8 cellular contexts compared by ENCODE assay signal in the genomic region with DNA sequence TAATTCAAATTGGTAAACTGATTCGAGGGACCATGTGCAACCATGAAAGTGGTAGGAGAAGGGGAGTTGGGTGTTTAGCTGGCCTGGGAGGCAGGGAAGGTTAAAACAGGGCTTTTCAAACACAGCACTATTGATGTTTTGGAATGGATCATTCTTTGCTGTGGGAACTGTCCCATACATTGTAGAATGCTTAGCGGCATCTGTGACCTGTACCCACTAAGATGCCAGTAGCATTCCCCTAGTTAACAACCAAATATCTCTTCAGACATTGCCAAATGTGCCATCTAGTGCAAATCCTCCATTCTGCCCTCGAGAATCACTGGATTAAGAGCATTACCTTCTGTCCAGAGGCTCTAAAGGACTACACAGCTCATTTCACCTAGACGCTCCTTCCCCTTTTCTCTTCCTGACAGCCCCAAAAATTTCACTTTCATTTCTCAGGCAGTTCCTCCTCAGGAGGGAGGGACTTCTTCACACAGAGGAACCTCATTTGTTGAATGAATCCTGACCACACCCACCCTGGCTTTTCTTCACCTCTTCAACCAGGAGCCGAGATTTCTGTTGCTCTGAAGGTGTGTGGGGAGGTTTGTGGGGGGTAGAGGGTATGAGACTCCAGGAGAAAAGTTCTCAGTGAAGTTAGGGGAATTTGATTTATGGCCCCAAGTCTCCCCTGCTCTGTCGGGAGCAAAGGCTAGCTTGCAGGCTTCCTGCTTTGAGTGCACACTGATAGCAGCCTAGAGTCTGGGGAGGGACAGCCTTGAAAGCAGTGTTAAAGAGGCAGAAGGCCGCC. TPM values are rescaled to one million over a fixed set of nuclear protein-coding genes. Genes with fewer than 3 reads are reported as not detected.
DNase-seq lines count a peak whose midpoint lies in the region; ATAC-seq and TF ChIP-seq lines count a peak whose summit lies in the region.

A gene with protein sequence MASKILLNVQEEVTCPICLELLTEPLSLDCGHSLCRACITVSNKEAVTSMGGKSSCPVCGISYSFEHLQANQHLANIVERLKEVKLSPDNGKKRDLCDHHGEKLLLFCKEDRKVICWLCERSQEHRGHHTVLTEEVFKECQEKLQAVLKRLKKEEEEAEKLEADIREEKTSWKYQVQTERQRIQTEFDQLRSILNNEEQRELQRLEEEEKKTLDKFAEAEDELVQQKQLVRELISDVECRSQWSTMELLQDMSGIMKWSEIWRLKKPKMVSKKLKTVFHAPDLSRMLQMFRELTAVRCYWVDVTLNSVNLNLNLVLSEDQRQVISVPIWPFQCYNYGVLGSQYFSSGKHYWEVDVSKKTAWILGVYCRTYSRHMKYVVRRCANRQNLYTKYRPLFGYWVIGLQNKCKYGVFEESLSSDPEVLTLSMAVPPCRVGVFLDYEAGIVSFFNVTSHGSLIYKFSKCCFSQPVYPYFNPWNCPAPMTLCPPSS (plus strand): TSS at position 513 of the 790 bp plus-strand sequence. CDS start 7,331 bp downstream, outside the sequence.

- DNase-seq in PC-3 = peak; percentile 70
- DNase-seq in fibroblast of villous mesenchyme (ENCODE audit: low read depth) = peak; percentile 77
- peak; percentile 59 to 74 for DNase-seq in tibial artery
- no peak for DNase-seq in NCI-H1092 (lab: John Stamatoyannopoulos, UW)

- H3K9me3 Mint-ChIP-seq in activated T-helper 17 cell treated with anti-CD3 and anti-CD28 coated beads, Interleukin-2, amount 50 U/mL, for 72 hours = no peaks in the 10 kb centered on the region

- TF ChIP-seq CTCF in PC-3 (conservative IDR thresholded peaks at IDR 0.05; ENCODE audit: low read depth, low read length) (no peak), fibroblast of villous mesenchyme (IDR thresholded peaks at IDR 0.05; ENCODE audit: insufficient read depth, low read depth, low read length) (no peak), neutrophil (IDR thresholded peaks at IDR 0.05) (no peak), tibial artery (IDR thresholded peaks at IDR 0.05) (no peak)

- H3K79me2 ChIP-seq in PC-3 (ENCODE audit: low read length) = no peaks in the 10 kb centered on the region

- ATAC-seq in GM18867 (IDR thresholded peaks at IDR 0.05; ENCODE audit: unreplicated experiment) (peak; percentile 97), HG02981 (IDR thresholded peaks at IDR 0.05; ENCODE audit: unreplicated experiment) (peak; percentile 97), PC-3 (peak; percentile 60)
- ATAC-seq in activated T-helper 17 cell treated with anti-CD3 and anti-CD28 coated beads, Interleukin-2, amount 50 U/mL, for 72 hours (replicated peaks) = peak; percentile 99

- peaks cover 21% of the 10 kb centered on the region for H3K4me1 Mint-ChIP-seq in activated T-helper 17 cell treated with anti-CD3 and anti-CD28 coated beads, Interleukin-2, amount 50 U/mL, for 72 hours

- CTCF ChIA-PET in PC-3 (lab: Charles Lee) = no interaction called here

- H3K4me3 Mint-ChIP-seq in activated T-helper 17 cell treated with anti-CD3 and anti-CD28 coated beads, Interleukin-2, amount 50 U/mL, for 72 hours = peak within 1 kb of the TSS; percentile 90

- H3K9me3 ChIP-seq in PC-3 (ENCODE audit: low read length) (no peaks in the 10 kb centered on the region), neutrophil (no peaks in the 10 kb centered on the region), tibial artery (no peaks in the 10 kb centered on the region)

- H3K4me2 ChIP-seq in PC-3 (ENCODE audit: low read length) = peak within 1 kb of the TSS; percentile 91

- no peaks in the 10 kb centered on the region for H3K9me2 ChIP-seq in PC-3 (replicated peaks; ENCODE audit: low read length)

- no peaks in the 10 kb centered on the region for H4K20me1 ChIP-seq in PC-3 (ENCODE audit: low read length)

- H3K36me3 ChIP-seq in PC-3 (ENCODE audit: low read depth, low read length) = no peaks in the 10 kb centered on the region
- H3K36me3 ChIP-seq in neutrophil = no peaks in the 10 kb centered on the region
- H3K36me3 ChIP-seq in tibial artery = no peaks in the 10 kb centered on the region

- H3K9ac ChIP-seq in PC-3 (ENCODE audit: low read length) = peak within 1 kb of the TSS; percentile 43; the same call in 1 of the 2 replicates

- peak within 1 kb of the TSS; percentile 88 for H3K27ac Mint-ChIP-seq in activated T-helper 17 cell treated with anti-CD3 and anti-CD28 coated beads, Interleukin-2, amount 50 U/mL, for 72 hours

- peaks cover 45% of the 10 kb centered on the region for H3K4me1 ChIP-seq in PC-3 (ENCODE audit: insufficient read depth, low read length)
- peaks cover 21 to 23% of the 10 kb centered on the region in 2 experiments for H3K4me1 ChIP-seq in neutrophil (ENCODE audit: control insufficient read depth in 1 of 2, insufficient read depth in 1 of 2, low read depth in 1 of 2, low read length in 1 of 2)
- peaks cover 0 to 35% (median 20%) of the 10 kb centered on the region in 4 donors for H3K4me1 ChIP-seq in tibial artery

- intact Hi-C loops in PC-3 (cut with micrococcal nuclease) = no loop called here
- intact Hi-C loops in tibial artery (cut with DNase I; ENCODE audit: low total_unique reads) = no loop called here

- H3K27me3 ChIP-seq in PC-3 (ENCODE audit: low read length) (no peaks in the 10 kb centered on the region), neutrophil (no peaks in the 10 kb centered on the region), tibial artery (no peaks in the 10 kb centered on the region)

- H3K4me3 ChIP-seq in PC-3 (ENCODE audit: low read length) (peak within 1 kb of the TSS; percentile 71), fibroblast of villous mesenchyme (ENCODE audit: low read depth, low read length) (peak within 1 kb of the TSS; percentile 69), neutrophil (ENCODE audit: low read depth in 1 of 2, low read length in 1 of 2) (peak within 1 kb of the TSS; percentile 67 to 69), tibial artery (peak within 1 kb of the TSS; percentile 53 to 55)

- H2AFZ ChIP-seq in PC-3 (ENCODE audit: low read length) = peak within 1 kb of the TSS; percentile 73

- BruUV-seq in PC-3 (replicated peaks; lab: Mats Ljungman, UMichigan) = TSS peak; percentile 98

- peaks cover 12% of the 10 kb centered on the region for H3F3A ChIP-seq in PC-3 (ENCODE audit: low read length, unreplicated experiment)

- H3K27me3 Mint-ChIP-seq in activated T-helper 17 cell treated with anti-CD3 and anti-CD28 coated beads, Interleukin-2, amount 50 U/mL, for 72 hours = no peaks in the 10 kb centered on the region

- POLR2A ChIA-PET in PC-3 (lab: Charles Lee; ENCODE audit: unreplicated experiment) = interaction anchor here (0.7 kb wide), 1 partner anchor 62 kb away, joined by 3 read pairs; no protein-coding TSS in a partner anchor

- H3K27ac ChIP-seq in PC-3 (ENCODE audit: low read length) (no peak within 1 kb of the TSS), neutrophil (peak within 1 kb of the TSS; percentile 91), tibial artery (peak within 1 kb of the TSS; percentile 61 to 65)

- no peaks in the 10 kb centered on the region for H3K36me3 Mint-ChIP-seq in activated T-helper 17 cell treated with anti-CD3 and anti-CD28 coated beads, Interleukin-2, amount 50 U/mL, for 72 hours (ENCODE audit: low read depth)

RNA-seq across cellular contexts. Expression of the gene that starts here (rescaled TPM):
- total RNA-seq in PC-3 (2014; rRNA removed) (1.3 and 1.6 TPM in 2 replicates), fibroblast of villous mesenchyme (7.1 and 10.4 TPM in 2 replicates)
- total RNA-seq in activated T-helper 17 cell treated with anti-CD3 and anti-CD28 coated beads, Interleukin-2, amount 50 U/mL, for 72 hours = 1 to 10 TPM; 6.7 to 7.1 TPM
